In genomic region chr3:165283328-165283727, GRCh38 we compare ENCODE assay signal across 37 cellular contexts.
"Had no signal": no experiment of that assay in that cellular context is flagged by ENCODE, and none has a peak within 500 bp of the region (broad histone marks: within the 10 kb centered on the region; RNA-seq: fewer than 3 reads in every experiment).

No MANE protein-coding gene starts in this region.

- H3K9me3 Mint-ChIP-seq: activated CD4-positive, alpha-beta memory T cell treated with anti-CD3 and anti-CD28 coated beads, Interleukin-2, amount 10 ng/mL, durations not matched to agents 7 days and 5 days; activated naive CD4-positive, alpha-beta T cell treated with anti-CD3 and anti-CD28 coated beads, Interleukin-2, amount 50 U/mL, for 24 hours; brain; T-helper 1 cell treated with Interleukin-12 subunit alpha and Interleukin-12 subunit beta and Interleukin-4 antibody, amounts not matched to agents 30 μg/mL and 1 μg/mL, for 36 hours had no signal

- H3K27ac ChIP-seq: ascending aorta, cardiac muscle cell, VCaP had no signal

- H3K27ac Mint-ChIP-seq: activated CD4-positive, alpha-beta memory T cell treated with anti-CD3 and anti-CD28 coated beads, Interleukin-2, amount 10 ng/mL, durations not matched to agents 7 days and 5 days; activated CD4-positive, alpha-beta T cell treated with anti-CD3 and anti-CD28 coated beads for 36 hours; activated CD4-positive, alpha-beta T cell treated with anti-CD3 and anti-CD28 coated beads, Interleukin-2, amount 10 ng/mL, durations not matched to agents 7 days and 5 days; activated CD8-positive, alpha-beta memory T cell treated with anti-CD3 and anti-CD28 coated beads, Interleukin-2, amount 10 ng/mL, durations not matched to agents 7 days and 5 days; activated CD8-positive, alpha-beta T cell treated with anti-CD3 and anti-CD28 coated beads, Interleukin-2, amount 10 ng/mL, durations not matched to agents 7 days and 5 days; activated naive CD4-positive, alpha-beta T cell treated with anti-CD3 and anti-CD28 coated beads, Interleukin-2, amount 10 ng/mL, durations not matched to agents 7 days and 5 days; activated naive CD4-positive, alpha-beta T cell treated with anti-CD3 and anti-CD28 coated beads, Interleukin-2, amount 50 U/mL, for 24 hours; activated naive CD8-positive, alpha-beta T cell; activated naive CD8-positive, alpha-beta T cell treated with anti-CD3 and anti-CD28 coated beads, Interleukin-2, amount 10 ng/mL, durations not matched to agents 7 days and 5 days; activated naive CD8-positive, alpha-beta T cell treated with anti-CD3 and anti-CD28 coated beads, Interleukin-2, amount 50 U/mL, for 24 hours; activated T-cell treated with anti-CD3 and anti-CD28 coated beads, Interleukin-2, amount 50 U/mL, for 24 hours; activated T-helper 2 cell treated with anti-CD3 and anti-CD28 coated beads, Interferon-gamma antibody, Interleukin-2, Interleukin-4, amounts not matched to agents 10 μg/mL and 5 μg/mL and 100 μg/mL, durations not matched to agents 14 hours and 24 hours and 36 hours; brain; T-helper 1 cell treated with Interleukin-12 subunit alpha and Interleukin-12 subunit beta and Interleukin-4 antibody, amounts not matched to agents 30 μg/mL and 1 μg/mL, for 36 hours; T-helper 2 cell treated with Interferon-gamma antibody and Interleukin-4, amounts not matched to agents 5 μg/mL and 100 μg/mL, for 36 hours had no signal

- H3K27me3 ChIP-seq: ascending aorta, cardiac muscle cell had no signal

- H3K4me1 Mint-ChIP-seq: activated CD4-positive, alpha-beta memory T cell treated with anti-CD3 and anti-CD28 coated beads, Interleukin-2, amount 10 ng/mL, durations not matched to agents 7 days and 5 days; activated CD4-positive, alpha-beta T cell treated with anti-CD3 and anti-CD28 coated beads for 36 hours; activated CD4-positive, alpha-beta T cell treated with anti-CD3 and anti-CD28 coated beads, Interleukin-2, amount 10 ng/mL, durations not matched to agents 7 days and 5 days; activated CD8-positive, alpha-beta memory T cell treated with anti-CD3 and anti-CD28 coated beads, Interleukin-2, amount 10 ng/mL, durations not matched to agents 7 days and 5 days; activated naive CD4-positive, alpha-beta T cell treated with anti-CD3 and anti-CD28 coated beads, Interleukin-2, amount 10 ng/mL, durations not matched to agents 7 days and 5 days; activated naive CD4-positive, alpha-beta T cell treated with anti-CD3 and anti-CD28 coated beads, Interleukin-2, amount 50 U/mL, for 24 hours; activated naive CD8-positive, alpha-beta T cell treated with anti-CD3 and anti-CD28 coated beads, Interleukin-2, amount 10 ng/mL, durations not matched to agents 7 days and 5 days; activated naive CD8-positive, alpha-beta T cell treated with anti-CD3 and anti-CD28 coated beads, Interleukin-2, amount 50 U/mL, for 24 hours; brain had no signal

- H3K27me3 Mint-ChIP-seq: activated CD4-positive, alpha-beta memory T cell treated with anti-CD3 and anti-CD28 coated beads, Interleukin-2, amount 10 ng/mL, durations not matched to agents 7 days and 5 days; activated CD4-positive, alpha-beta T cell treated with anti-CD3 and anti-CD28 coated beads for 36 hours; activated CD4-positive, alpha-beta T cell treated with anti-CD3 and anti-CD28 coated beads, Interleukin-2, amount 10 ng/mL, durations not matched to agents 7 days and 5 days; activated CD8-positive, alpha-beta memory T cell treated with anti-CD3 and anti-CD28 coated beads, Interleukin-2, amount 10 ng/mL, durations not matched to agents 7 days and 5 days; activated naive CD4-positive, alpha-beta T cell treated with anti-CD3 and anti-CD28 coated beads, Interleukin-2, amount 10 ng/mL, durations not matched to agents 7 days and 5 days; activated naive CD4-positive, alpha-beta T cell treated with anti-CD3 and anti-CD28 coated beads, Interleukin-2, amount 50 U/mL, for 24 hours; activated naive CD8-positive, alpha-beta T cell; activated naive CD8-positive, alpha-beta T cell treated with anti-CD3 and anti-CD28 coated beads, Interleukin-2, amount 10 ng/mL, durations not matched to agents 7 days and 5 days; activated naive CD8-positive, alpha-beta T cell treated with anti-CD3 and anti-CD28 coated beads, Interleukin-2, amount 50 U/mL, for 24 hours; activated T-cell treated with anti-CD3 and anti-CD28 coated beads, Interleukin-2, amount 50 U/mL, for 24 hours; brain had no signal

- H3K4me1 ChIP-seq: ascending aorta had no signal

- H3K4me3 Mint-ChIP-seq: activated CD4-positive, alpha-beta memory T cell treated with anti-CD3 and anti-CD28 coated beads, Interleukin-2, amount 10 ng/mL, durations not matched to agents 7 days and 5 days; activated CD4-positive, alpha-beta T cell treated with anti-CD3 and anti-CD28 coated beads for 36 hours; activated CD4-positive, alpha-beta T cell treated with anti-CD3 and anti-CD28 coated beads, Interleukin-2, amount 10 ng/mL, durations not matched to agents 7 days and 5 days; activated CD8-positive, alpha-beta memory T cell treated with anti-CD3 and anti-CD28 coated beads, Interleukin-2, amount 10 ng/mL, durations not matched to agents 7 days and 5 days; activated CD8-positive, alpha-beta T cell treated with anti-CD3 and anti-CD28 coated beads, Interleukin-2, amount 10 ng/mL, durations not matched to agents 7 days and 5 days; activated naive CD4-positive, alpha-beta T cell treated with anti-CD3 and anti-CD28 coated beads, Interleukin-2, amount 10 ng/mL, durations not matched to agents 7 days and 5 days; activated naive CD4-positive, alpha-beta T cell treated with anti-CD3 and anti-CD28 coated beads, Interleukin-2, amount 50 U/mL, for 24 hours; activated naive CD8-positive, alpha-beta T cell; activated naive CD8-positive, alpha-beta T cell treated with anti-CD3 and anti-CD28 coated beads, Interleukin-2, amount 10 ng/mL, durations not matched to agents 7 days and 5 days; activated naive CD8-positive, alpha-beta T cell treated with anti-CD3 and anti-CD28 coated beads, Interleukin-2, amount 50 U/mL, for 24 hours; activated T-cell treated with anti-CD3 and anti-CD28 coated beads, Interleukin-2, amount 50 U/mL, for 24 hours; brain; T-helper 1 cell treated with Interleukin-12 subunit alpha and Interleukin-12 subunit beta and Interleukin-4 antibody, amounts not matched to agents 30 μg/mL and 1 μg/mL, for 36 hours; T-helper 2 cell treated with Interferon-gamma antibody and Interleukin-4, amounts not matched to agents 5 μg/mL and 100 μg/mL, for 36 hours had no signal

- H3K36me3 Mint-ChIP-seq: activated CD8-positive, alpha-beta memory T cell treated with anti-CD3 and anti-CD28 coated beads, Interleukin-2, amount 10 ng/mL, durations not matched to agents 7 days and 5 days; activated naive CD4-positive, alpha-beta T cell treated with anti-CD3 and anti-CD28 coated beads, Interleukin-2, amount 10 ng/mL, durations not matched to agents 7 days and 5 days; activated naive CD4-positive, alpha-beta T cell treated with anti-CD3 and anti-CD28 coated beads, Interleukin-2, amount 50 U/mL, for 24 hours; activated naive CD8-positive, alpha-beta T cell; activated naive CD8-positive, alpha-beta T cell treated with anti-CD3 and anti-CD28 coated beads, Interleukin-2, amount 10 ng/mL, durations not matched to agents 7 days and 5 days; brain had no signal

- H3K4me3 ChIP-seq: ascending aorta, cardiac muscle cell had no signal

- H3K9me3 ChIP-seq: ascending aorta had no signal

- ATAC-seq: activated CD4-positive, alpha-beta T cell treated with anti-CD3 and anti-CD28 coated beads for 36 hours; activated CD4-positive, CD25-positive, alpha-beta regulatory T cell treated with anti-CD3 and anti-CD28 coated beads, Interleukin-2, amount 50 U/mL, for 24 hours; activated CD8-positive, alpha-beta memory T cell treated with anti-CD3 and anti-CD28 coated beads, Interleukin-2, amount 10 ng/mL, durations not matched to agents 7 days and 5 days; activated CD8-positive, alpha-beta T cell treated with anti-CD3 and anti-CD28 coated beads, Interleukin-2, amount 10 ng/mL, durations not matched to agents 7 days and 5 days; activated naive CD8-positive, alpha-beta T cell treated with anti-CD3 and anti-CD28 coated beads, Interleukin-2, amount 50 U/mL, for 24 hours had no signal

- DNase-seq: activated CD4-positive, alpha-beta memory T cell treated with anti-CD3 and anti-CD28 coated beads, Interleukin-2, amount 10 ng/mL, durations not matched to agents 7 days and 5 days; activated CD4-positive, alpha-beta T cell treated with anti-CD3 and anti-CD28 coated beads for 1 hour; activated CD4-positive, alpha-beta T cell treated with anti-CD3 and anti-CD28 coated beads for 36 hours; activated CD4-positive, alpha-beta T cell treated with anti-CD3 and anti-CD28 coated beads for 48 hours; activated CD4-positive, alpha-beta T cell treated with anti-CD3 and anti-CD28 coated beads, Interleukin-2, amount 10 ng/mL, durations not matched to agents 7 days and 5 days; activated CD4-positive, alpha-beta T cell treated with anti-CD3 and anti-CD28 coated beads, Interleukin-2, amount 50 U/mL, for 48 hours; activated CD4-positive, CD25-positive, alpha-beta regulatory T cell; activated CD8-positive, alpha-beta memory T cell treated with anti-CD3 and anti-CD28 coated beads for 24 hours; activated CD8-positive, alpha-beta memory T cell treated with anti-CD3 and anti-CD28 coated beads, Interleukin-2, amount 10 ng/mL, durations not matched to agents 7 days and 5 days; activated CD8-positive, alpha-beta memory T cell treated with anti-CD3 and anti-CD28 coated beads, Interleukin-2, amount 50 U/mL, for 48 hours; activated CD8-positive, alpha-beta T cell treated with anti-CD3 and anti-CD28 coated beads, Interleukin-2, amount 10 ng/mL, durations not matched to agents 7 days and 5 days; activated effector memory CD4-positive, alpha-beta T cell treated with Interleukin-2 at 50 U/mL for 16 hours; activated gamma-delta T cell; activated naive CD4-positive, alpha-beta T cell treated with anti-CD3 and anti-CD28 coated beads, Interleukin-2, amount 10 ng/mL, durations not matched to agents 7 days and 5 days; activated naive CD4-positive, alpha-beta T cell treated with Interleukin-2 at 50 U/mL for 16 hours; activated naive CD8-positive, alpha-beta T cell treated with anti-CD3 and anti-CD28 coated beads, Interleukin-2, amount 10 ng/mL, durations not matched to agents 7 days and 5 days; activated naive CD8-positive, alpha-beta T cell treated with anti-CD3 and anti-CD28 coated beads, Interleukin-2, amount 50 U/mL, for 24 hours; activated T-cell treated with anti-CD3 and anti-CD28 coated beads, Interleukin-2, amount 50 U/mL, for 24 hours; activated T-cell treated with anti-CD3 and anti-CD28 coated beads, Interleukin-2, amount 50 U/mL, for 48 hours; amygdala; anterior cingulate cortex; caudate nucleus; T-helper 1 cell; T-helper 2 cell; T-helper 9 cell had no signal

- FAIRE-seq: bronchial epithelial cell, TTC549 had no signal

- H3K36me3 ChIP-seq: ascending aorta, cardiac muscle cell had no signal
